ENCODE assay signal across 21 cellular contexts in genomic region chr15:65233651-65234050, GRCh38. TPM values are rescaled to one million over a fixed set of nuclear protein-coding genes. Genes with fewer than 3 reads are reported as not detected.
DNase-seq lines count a peak whose midpoint lies in the region; ATAC-seq, FAIRE-seq and TF ChIP-seq lines count a peak whose summit lies in the region.
"Had no signal": no experiment of that assay in that cellular context is flagged by ENCODE, and none has a peak within 500 bp of the region (broad histone marks: within the 10 kb centered on the region; RNA-seq: fewer than 3 reads in every experiment).

No MANE protein-coding gene starts in this region.

- no peak overlapping the region for H3K23ac ChIP-seq in IMR-90 (ENCODE audit: low read depth, low read length)

- in situ Hi-C loops in IMR-90 (cut with MboI; ENCODE audit: low sequenced_read_pairs), result no loop called here

- H3K27ac ChIP-seq in A549 (no peak overlapping the region), IMR-90 (ENCODE audit: insufficient read depth, low read length) (no peak overlapping the region), small intestine (ENCODE audit: low read depth in 1 of 2, low read length in 1 of 2) (no peak overlapping the region)

- BruUV-seq in IMR-90 (replicated peaks; lab: Mats Ljungman, UMichigan) (no TSS peak), MCF 10A (replicated peaks; lab: Mats Ljungman, UMichigan) (no TSS peak)

- no peak overlapping the region for H3K4me3 Mint-ChIP-seq in MCF 10A (ENCODE audit: unreplicated experiment)
- H3K4me3 Mint-ChIP-seq: CD4-positive, CD25-positive, alpha-beta regulatory T cell; CD8-positive, alpha-beta memory T cell; GM23338 had no signal

- no peak overlapping the region for H2BK5ac ChIP-seq in IMR-90 (ENCODE audit: low read depth, low read length, poor library complexity, severe bottlenecking)

- FAIRE-seq in A549 (lab: Jason Lieb, UNC), result no peak
- FAIRE-seq in endometrium (lab: Jason Lieb, UNC), result peak; percentile 65
- FAIRE-seq in small intestine (lab: Jason Lieb, UNC), result no peak
- FAIRE-seq: G401.6, GM12891 had no signal

- no peak overlapping the region for H3K18ac ChIP-seq in IMR-90 (ENCODE audit: low read depth, low read length)

- no peaks in the 10 kb centered on the region for H3K9me1 ChIP-seq in IMR-90 (ENCODE audit: insufficient read depth, low read length)

- H3K56ac ChIP-seq in IMR-90 (ENCODE audit: extremely low read depth, insufficient read depth, low read length), result no peak overlapping the region

- H3K4me2 ChIP-seq in A549 (no peak overlapping the region), IMR-90 (ENCODE audit: low read depth, low read length) (no peak overlapping the region)
- H3K4me2 ChIP-seq: GM23338 had no signal

- no peak overlapping the region for H2AK5ac ChIP-seq in IMR-90 (ENCODE audit: low read depth, low read length)

- dilution Hi-C loops in IMR-90 (cut with HindIII; ENCODE audit: low sequenced_read_pairs, unreplicated experiment), result no loop called here

- no peaks in the 10 kb centered on the region for H3K4me1 Mint-ChIP-seq in MCF 10A (ENCODE audit: insufficient read depth, unreplicated experiment)
- H3K4me1 Mint-ChIP-seq: CD4-positive, CD25-positive, alpha-beta regulatory T cell; CD8-positive, alpha-beta memory T cell; GM23338 had no signal

- no peak overlapping the region for H2BK20ac ChIP-seq in IMR-90 (ENCODE audit: low read depth, low read length)

- no peak overlapping the region for H3K9ac ChIP-seq in IMR-90 (ENCODE audit: low read depth, low read length)

- CTCF ChIA-PET in A549 (lab: Yijun Ruan, JAX), result interaction anchor here (0.8 to 1.1 kb wide), 3 partner anchors 27 to 66 kb away, joined by 3 to 5 read pairs (median 3); no protein-coding TSS in a partner anchor
- CTCF ChIA-PET in IMR-90 (lab: Yijun Ruan, JAX), result no interaction called here
- CTCF ChIA-PET in MCF 10A (lab: Yijun Ruan, JAX), result no interaction called here

- no peak overlapping the region for H4K91ac ChIP-seq in IMR-90 (ENCODE audit: insufficient read depth, low read depth, low read length)

- no peak for ATAC-seq in A549
- no peak for ATAC-seq in IMR-90 (ENCODE audit: low read depth)
- no peak for ATAC-seq in GM18907 (IDR thresholded peaks at IDR 0.05; ENCODE audit: unreplicated experiment)
- ATAC-seq: GM23338, HCT116 had no signal

- H3K9me3 ChIP-seq in A549 (no peaks in the 10 kb centered on the region), IMR-90 (ENCODE audit: control insufficient read depth, insufficient read depth, low read length) (no peaks in the 10 kb centered on the region), small intestine (ENCODE audit: control insufficient read depth, low read depth) (no peaks in the 10 kb centered on the region)
- H3K9me3 ChIP-seq: BE2C had no signal

- H3K27ac Mint-ChIP-seq in MCF 10A (ENCODE audit: low read depth, unreplicated experiment), result no peak overlapping the region
- H3K27ac Mint-ChIP-seq: CD4-positive, CD25-positive, alpha-beta regulatory T cell; GM23338 had no signal

- TF ChIP-seq CTCF in A549 (IDR thresholded peaks at IDR 0.05), result no peak
- no peak for TF ChIP-seq CTCF in IMR-90 (conservative IDR thresholded peaks at IDR 0.05; ENCODE audit: low read depth, low read length)
- TF ChIP-seq CTCF in MCF 10A (IDR thresholded peaks at IDR 0.05; ENCODE audit: unreplicated experiment), result no peak

- no peak for TF ChIP-seq RAD21 in A549 (conservative IDR thresholded peaks at IDR 0.05 in 1 of 2, IDR thresholded peaks at IDR 0.05 in 1 of 2)
- TF ChIP-seq RAD21 in IMR-90 (IDR thresholded peaks at IDR 0.05; ENCODE audit: low read length), result no peak

- H3K4me1 ChIP-seq in A549, result no peaks in the 10 kb centered on the region
- no peaks in the 10 kb centered on the region for H3K4me1 ChIP-seq in IMR-90 (ENCODE audit: control insufficient read depth, insufficient read depth, low read length)
- H3K4me1 ChIP-seq in small intestine (ENCODE audit: control insufficient read depth in 2 of 2, insufficient read depth in 1 of 2, low read depth in 1 of 2, low read length in 1 of 2), result no peaks in the 10 kb centered on the region
- H3K4me1 ChIP-seq: BE2C had no signal

- no peak overlapping the region for H2AK9ac ChIP-seq in IMR-90 (replicated peaks; ENCODE audit: low read depth, low read length, poor library complexity)

- intact Hi-C loops in IMR-90 (cut with micrococcal nuclease), result no loop called here
- intact Hi-C loops in MCF 10A (cut with micrococcal nuclease), result no loop called here

- TF ChIP-seq POLR2A in A549 (IDR thresholded peaks at IDR 0.05; ENCODE audit: low read length) (no peak), IMR-90 (IDR thresholded peaks at IDR 0.05; ENCODE audit: low read depth, low read length) (no peak)

- H3K27me3 ChIP-seq in IMR-90 (ENCODE audit: control insufficient read depth, insufficient read depth, low read length) (no peaks in the 10 kb centered on the region), small intestine (ENCODE audit: control insufficient read depth in 2 of 2, insufficient read depth in 2 of 2, low read length in 2 of 2) (no peaks in the 10 kb centered on the region)
- H3K27me3 ChIP-seq: BE2C had no signal

- no peaks in the 10 kb centered on the region for H3K36me3 Mint-ChIP-seq in MCF 10A (ENCODE audit: insufficient read depth, unreplicated experiment)

- DNase-seq in A549 (ENCODE audit: low read depth in 1 of 2, low spot score in 1 of 2) (no peak), IMR-90 (no peak), small intestine (peak; percentile 5), NCI-H2107 (lab: John Stamatoyannopoulos, UW) (no peak), MCF 10A (ENCODE audit: unreplicated experiment) (no peak)
- DNase-seq: ACHN; BE2C; C1 segment of cervical spinal cord; CD4-positive, CD25-positive, alpha-beta regulatory T cell; CD8-positive, alpha-beta memory T cell; COR-L47; DMS 273 treated with DMSO at 0.1 percent for 48 hours; H7; KBM-7 had no signal

- H3K79me1 ChIP-seq in IMR-90 (ENCODE audit: low read depth in 1 of 2, low read length in 2 of 2), result no peaks in the 10 kb centered on the region

- H3K4me3 ChIP-seq in A549, result no peak overlapping the region
- no peak overlapping the region for H3K4me3 ChIP-seq in IMR-90 (ENCODE audit: insufficient read depth, low read depth, low read length)
- H3K4me3 ChIP-seq in small intestine (ENCODE audit: low read depth in 1 of 2, low read length in 2 of 2), result no peak overlapping the region
- H3K4me3 ChIP-seq: GM23338 had no signal

- H2BK120ac ChIP-seq in IMR-90 (ENCODE audit: low read depth, low read length), result no peak overlapping the region

- H3K36me3 ChIP-seq in IMR-90 (ENCODE audit: control insufficient read depth, insufficient read depth, low read length) (no peaks in the 10 kb centered on the region), small intestine (ENCODE audit: control insufficient read depth in 2 of 2, insufficient read depth in 2 of 2, low read length in 2 of 2) (no peaks in the 10 kb centered on the region)
- H3K36me3 ChIP-seq: BE2C had no signal

- no peak overlapping the region for H2AFZ ChIP-seq in IMR-90 (replicated peaks; ENCODE audit: low read length, poor library complexity)

- no peaks in the 10 kb centered on the region for H3K9me3 Mint-ChIP-seq in MCF 10A (ENCODE audit: unreplicated experiment)
- H3K9me3 Mint-ChIP-seq: CD8-positive, alpha-beta memory T cell; GM23338 had no signal

- no peak overlapping the region for H2BK15ac ChIP-seq in IMR-90 (ENCODE audit: low read depth, low read length)

- no peak overlapping the region for H4K8ac ChIP-seq in IMR-90 (ENCODE audit: low read depth in 2 of 2, low read length in 2 of 2)

- no peak for TF ChIP-seq EP300 in A549 (IDR thresholded peaks at IDR 0.05)

- H3K14ac ChIP-seq in IMR-90 (replicated peaks; ENCODE audit: low read depth, low read length), result no peak overlapping the region

- no peak overlapping the region for H3K4ac ChIP-seq in IMR-90 (ENCODE audit: low read depth, low read length)

- H4K5ac ChIP-seq in IMR-90 (ENCODE audit: low read depth, low read length), result no peak overlapping the region

- POLR2A ChIA-PET in A549 (lab: Yijun Ruan, JAX), result no interaction called here
- POLR2A ChIA-PET in IMR-90 (lab: Charles Lee; ENCODE audit: unreplicated experiment), result no interaction called here
- POLR2A ChIA-PET in MCF 10A (lab: Yijun Ruan, JAX), result no interaction called here

- H4K20me1 ChIP-seq in IMR-90 (ENCODE audit: insufficient read depth, low read length), result no peaks in the 10 kb centered on the region

- WGBS in A549 (ENCODE audit: missing lambda C conversion rate), result 89% methylated on average over 5 of the region's 5 CpGs
- WGBS in IMR-90 (ENCODE audit: extremely low coverage in 2 of 2, insufficient read length in 1 of 2), 2 experiments, result no CpG with 5 or more reads among the region's 5 CpGs
- WGBS in small intestine, 3 donors, result 74 to 92% (median 81%) methylated on average over 5 of the region's 5 CpGs

- no peaks in the 10 kb centered on the region for H3K27me3 Mint-ChIP-seq in MCF 10A (ENCODE audit: insufficient read depth, unreplicated experiment)
- H3K27me3 Mint-ChIP-seq: CD4-positive, CD25-positive, alpha-beta regulatory T cell had no signal

RNA-seq across cellular contexts. Expression of gene CILP, which starts 22.4 kb away (rescaled TPM):
- polyA plus RNA-seq in A549 (2011; rRNA removed) (0.14 and 0.21 TPM in 2 replicates), A549 (2017; fragmentation: RNase III; extraction: RNeasy Plus Mini Kit Qiagen cat#74134 plus additional on column Dnase treatment) (0.07 to 0.09 TPM (median 0.09 TPM) in 3 replicates), IMR-90 (2012; rRNA removed) (0.01 and 0.02 TPM in 2 replicates), small intestine (1 to 10 TPM in 1 of 3 donors, under 1 TPM in 2; 0.67 to 8.7 (median 0.81) TPM)
- 0.08 and 0.10 TPM in 2 replicates for polyA plus RNA-seq in A549 (2012; cell fraction: cytosol; rRNA removed)
- polyA plus RNA-seq in A549 (2012; cell fraction: nucleus; rRNA removed), result 0.48 and 0.61 TPM in 2 replicates
- 0.15 and 0.25 TPM in 2 replicates for polyA minus RNA-seq in A549 (2011; rRNA and poly(A)+ RNA removed)
- total RNA-seq in IMR-90 (2012; rRNA removed) (under 0.01 TPM in 1 of 2 replicates, not detected in the other), MCF 10A (2022) (not detected in 2 replicates)
- polyA plus RNA-seq in IMR-90 (2012; cell fraction: cytosol; rRNA removed), result 0.04 TPM in 1 of 2 replicates, not detected in the other
- polyA plus RNA-seq in IMR-90 (2012; cell fraction: nucleus; rRNA removed; ENCODE audit: low replicate concordance), result 0.11 and 0.14 TPM in 2 replicates
- total RNA-seq: A172, H7 had no signal
- polyA plus RNA-seq: CD4-positive, CD25-positive, alpha-beta regulatory T cell; GM23338 had no signal

RNA-seq across cellular contexts. Expression of gene CLPX, which starts 48.5 kb away (rescaled TPM):
- polyA plus RNA-seq in A549 (2011; rRNA removed) (65.1 and 113 TPM in 2 replicates), A549 (2017; fragmentation: RNase III; extraction: RNeasy Plus Mini Kit Qiagen cat#74134 plus additional on column Dnase treatment) (53.3 to 65.9 TPM (median 55.4 TPM) in 3 replicates), IMR-90 (2012; rRNA removed) (21.5 and 26.9 TPM in 2 replicates), small intestine (10 to 100 TPM; 13.2 to 18.6 (median 18.2) TPM)
- polyA plus RNA-seq in A549 (2012; cell fraction: cytosol; rRNA removed), result 19.1 and 21.7 TPM in 2 replicates
- 14.3 and 15.2 TPM in 2 replicates for polyA plus RNA-seq in A549 (2012; cell fraction: nucleus; rRNA removed)
- polyA minus RNA-seq in A549 (2011; rRNA and poly(A)+ RNA removed), result 22.6 and 29.1 TPM in 2 replicates
- total RNA-seq in IMR-90 (2012; rRNA removed) (25.8 and 29.4 TPM in 2 replicates), MCF 10A (2022) (47.9 and 48.9 TPM in 2 replicates)
- polyA plus RNA-seq in IMR-90 (2012; cell fraction: cytosol; rRNA removed), result 2.4 and 4.8 TPM in 2 replicates
- 5.0 and 16.3 TPM in 2 replicates for polyA plus RNA-seq in IMR-90 (2012; cell fraction: nucleus; rRNA removed; ENCODE audit: low replicate concordance)

RNA-seq across cellular contexts. Expression of gene PARP16, which starts 53.0 kb away (rescaled TPM):
- 9.8 and 11.2 TPM in 2 replicates for polyA plus RNA-seq in A549 (2011; rRNA removed)
- polyA plus RNA-seq in A549 (2012; cell fraction: cytosol; rRNA removed), result 7.0 and 9.9 TPM in 2 replicates
- 5.7 and 6.7 TPM in 2 replicates for polyA plus RNA-seq in A549 (2012; cell fraction: nucleus; rRNA removed)
- polyA plus RNA-seq in A549 (2017; fragmentation: RNase III; extraction: RNeasy Plus Mini Kit Qiagen cat#74134 plus additional on column Dnase treatment), result 6.7 to 7.7 TPM (median 7.5 TPM) in 3 replicates
- polyA minus RNA-seq in A549 (2011; rRNA and poly(A)+ RNA removed), result 12.3 and 13.4 TPM in 2 replicates
- 1.3 and 1.7 TPM in 2 replicates for total RNA-seq in IMR-90 (2012; rRNA removed)
- 4.1 and 5.0 TPM in 2 replicates for polyA plus RNA-seq in IMR-90 (2012; rRNA removed)
- 3.2 and 4.1 TPM in 2 replicates for polyA plus RNA-seq in IMR-90 (2012; cell fraction: cytosol; rRNA removed)
- polyA plus RNA-seq in IMR-90 (2012; cell fraction: nucleus; rRNA removed; ENCODE audit: low replicate concordance), result 3.1 and 6.5 TPM in 2 replicates
- polyA plus RNA-seq in small intestine, result 1 to 10 TPM; 6.5 to 9.0 (median 8.9) TPM
- 5.9 and 6.1 TPM in 2 replicates for total RNA-seq in MCF 10A (2022)
